ENCODE assay signal across 8 cellular contexts in the genomic region with DNA sequence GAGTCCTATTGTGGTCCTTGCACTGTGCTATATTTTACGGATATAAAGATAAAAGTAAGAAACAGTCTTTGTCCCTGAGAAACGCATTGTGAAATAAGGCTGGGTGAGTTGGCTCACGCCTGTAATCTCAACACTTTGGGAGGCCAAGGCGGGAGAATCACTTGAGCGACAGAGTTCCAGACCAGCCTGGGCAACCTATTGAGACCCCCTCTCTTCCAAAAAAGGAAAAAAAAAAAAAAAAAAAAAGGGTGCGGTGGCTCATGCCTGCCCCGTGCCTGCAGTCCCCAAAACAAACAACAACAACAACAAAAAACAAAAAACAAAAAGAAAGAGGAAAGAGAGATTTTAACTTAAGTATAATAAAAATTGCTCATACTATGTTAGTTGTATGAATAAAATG. TPM values are rescaled to one million over a fixed set of nuclear protein-coding genes. Genes with fewer than 3 reads are reported as not detected.
A peak's percentile ranks its signal among the peaks of the same experiment; 100 is the strongest.
DNase-seq lines count a peak whose midpoint lies in the region; ATAC-seq and TF ChIP-seq lines count a peak whose summit lies in the region.

No MANE protein-coding gene starts in this region.

- peaks cover 7% of the 10 kb centered on the region for H3K36me3 Mint-ChIP-seq in activated CD8-positive, alpha-beta memory T cell treated with anti-CD3 and anti-CD28 coated beads, Interleukin-2, amount 10 ng/mL, durations not matched to agents 7 days and 5 days
- H3K36me3 Mint-ChIP-seq in activated CD8-positive, alpha-beta T cell treated with anti-CD3 and anti-CD28 coated beads for 36 hours (ENCODE audit: low read depth), result no peaks in the 10 kb centered on the region

- TF ChIP-seq EP300 in suprapubic skin (IDR thresholded peaks at IDR 0.05), result no peak

- DNase-seq in activated CD8-positive, alpha-beta memory T cell treated with anti-CD3 and anti-CD28 coated beads, Interleukin-2, amount 10 ng/mL, durations not matched to agents 7 days and 5 days, result no peak
- DNase-seq in activated CD8-positive, alpha-beta memory T cell treated with anti-CD3 and anti-CD28 coated beads, Interleukin-2, amount 50 U/mL, for 48 hours, result no peak
- no peak for DNase-seq in activated CD8-positive, alpha-beta T cell treated with anti-CD3 and anti-CD28 coated beads for 36 hours
- DNase-seq in suprapubic skin (ENCODE audit: low spot score in 2 of 2), result peak in 1 of 2 donors; percentile 71
- no peak for DNase-seq in NCI-H1105 (lab: John Stamatoyannopoulos, UW)
- DNase-seq in NCI-H2029 (lab: John Stamatoyannopoulos, UW), result no peak

- WGBS in suprapubic skin, result 42% methylated on average over 7 of the region's 7 CpGs

- H3K9ac ChIP-seq in iPS-15b (ENCODE audit: low read depth, low read length), result no peak overlapping the region

- ATAC-seq in activated CD8-positive, alpha-beta memory T cell treated with anti-CD3 and anti-CD28 coated beads, Interleukin-2, amount 10 ng/mL, durations not matched to agents 7 days and 5 days, result no peak
- no peak for ATAC-seq in activated CD8-positive, alpha-beta T cell treated with anti-CD3 and anti-CD28 coated beads for 36 hours
- ATAC-seq in HG02981 (IDR thresholded peaks at IDR 0.05; ENCODE audit: unreplicated experiment), result no peak

- H3K4me3 ChIP-seq in iPS-15b (ENCODE audit: low read depth, low read length), result peak overlapping the region; percentile 65
- H3K4me3 ChIP-seq in suprapubic skin, result peak overlapping the region; percentile 100

- H3K27me3 ChIP-seq in iPS-15b (ENCODE audit: control insufficient read depth, insufficient read depth, low read length), result no peaks in the 10 kb centered on the region
- H3K27me3 ChIP-seq in suprapubic skin, result no peaks in the 10 kb centered on the region

- TF ChIP-seq POLR2A in suprapubic skin (IDR thresholded peaks at IDR 0.05), result no peak

- CTCF ChIA-PET in activated CD8-positive, alpha-beta memory T cell treated with anti-CD3 and anti-CD28 coated beads, Interleukin-2, amount 10 ng/mL, durations not matched to agents 7 days and 5 days (lab: Charles Lee), result interaction anchor here (0.6 to 1.4 kb wide), 4 partner anchors 10 to 96 kb away, joined by 3 to 4 read pairs (median 3); no protein-coding TSS in a partner anchor
- CTCF ChIA-PET in activated CD8-positive, alpha-beta T cell treated with anti-CD3 and anti-CD28 coated beads for 36 hours (lab: Charles Lee), result interaction anchor here (0.8 to 2.6 kb wide), 3 partner anchors 10 to 302 kb away, joined by 3 to 11 read pairs (median 6); no protein-coding TSS in a partner anchor

- TF ChIP-seq CTCF in activated CD8-positive, alpha-beta T cell treated with anti-CD3 and anti-CD28 coated beads for 36 hours (IDR thresholded peaks at IDR 0.05), result no peak
- no peak for TF ChIP-seq CTCF in suprapubic skin (IDR thresholded peaks at IDR 0.05)

- peak overlapping the region; percentile 100 for H3K27ac ChIP-seq in suprapubic skin

- intact Hi-C loops in activated CD8-positive, alpha-beta T cell treated with anti-CD3 and anti-CD28 coated beads for 36 hours (cut with micrococcal nuclease), result loop anchor here (10.0 kb wide), 2 partner anchors 266 to 306 kb away; no protein-coding TSS in a partner anchor

- H3K4me1 ChIP-seq in iPS-15b (ENCODE audit: control insufficient read depth, insufficient read depth, low read length) (peaks cover 14% of the 10 kb centered on the region), suprapubic skin (peaks cover 34% of the 10 kb centered on the region)

- no peaks in the 10 kb centered on the region for H3K9me3 Mint-ChIP-seq in activated CD8-positive, alpha-beta memory T cell treated with anti-CD3 and anti-CD28 coated beads, Interleukin-2, amount 10 ng/mL, durations not matched to agents 7 days and 5 days (ENCODE audit: low read depth)
- no peaks in the 10 kb centered on the region for H3K9me3 Mint-ChIP-seq in activated CD8-positive, alpha-beta T cell treated with anti-CD3 and anti-CD28 coated beads for 36 hours

- H3K27ac Mint-ChIP-seq in activated CD8-positive, alpha-beta memory T cell treated with anti-CD3 and anti-CD28 coated beads, Interleukin-2, amount 10 ng/mL, durations not matched to agents 7 days and 5 days, result peak overlapping the region; percentile 88
- H3K27ac Mint-ChIP-seq in activated CD8-positive, alpha-beta T cell treated with anti-CD3 and anti-CD28 coated beads for 36 hours, result peak overlapping the region; percentile 93

- H3K4me3 Mint-ChIP-seq in activated CD8-positive, alpha-beta memory T cell treated with anti-CD3 and anti-CD28 coated beads, Interleukin-2, amount 10 ng/mL, durations not matched to agents 7 days and 5 days, result peak overlapping the region; percentile 86
- H3K4me3 Mint-ChIP-seq in activated CD8-positive, alpha-beta T cell treated with anti-CD3 and anti-CD28 coated beads for 36 hours, result peak overlapping the region; percentile 86

- H3K27me3 Mint-ChIP-seq in activated CD8-positive, alpha-beta memory T cell treated with anti-CD3 and anti-CD28 coated beads, Interleukin-2, amount 10 ng/mL, durations not matched to agents 7 days and 5 days, result no peaks in the 10 kb centered on the region
- H3K27me3 Mint-ChIP-seq in activated CD8-positive, alpha-beta T cell treated with anti-CD3 and anti-CD28 coated beads for 36 hours, result no peaks in the 10 kb centered on the region

- H3K36me3 ChIP-seq in iPS-15b (ENCODE audit: control insufficient read depth, insufficient read depth, low read length) (no peaks in the 10 kb centered on the region), suprapubic skin (no peaks in the 10 kb centered on the region)

- POLR2A ChIA-PET in activated CD8-positive, alpha-beta T cell treated with anti-CD3 and anti-CD28 coated beads for 36 hours (lab: Charles Lee), result interaction anchor here (0.6 kb wide), 1 partner anchor 117 kb away, joined by 4 read pairs; no protein-coding TSS in a partner anchor

- H3K4me1 Mint-ChIP-seq in activated CD8-positive, alpha-beta memory T cell treated with anti-CD3 and anti-CD28 coated beads, Interleukin-2, amount 10 ng/mL, durations not matched to agents 7 days and 5 days, result peaks cover 37% of the 10 kb centered on the region
- peaks cover 25% of the 10 kb centered on the region for H3K4me1 Mint-ChIP-seq in activated CD8-positive, alpha-beta T cell treated with anti-CD3 and anti-CD28 coated beads for 36 hours (ENCODE audit: low read depth)

- H3K9me3 ChIP-seq in iPS-15b (ENCODE audit: control insufficient read depth, insufficient read depth, low read length) (no peaks in the 10 kb centered on the region), suprapubic skin (no peaks in the 10 kb centered on the region)

RNA-seq across cellular contexts. Expression of a gene that starts 0.6 kb away (rescaled TPM):
- 10 to 100 TPM; 25.4 to 31.1 TPM for total RNA-seq in activated CD8-positive, alpha-beta memory T cell treated with anti-CD3 and anti-CD28 coated beads, Interleukin-2, amount 10 ng/mL, durations not matched to agents 7 days and 5 days
- 10 to 100 TPM; 10.6 to 12.0 TPM for total RNA-seq in activated CD8-positive, alpha-beta T cell treated with anti-CD3 and anti-CD28 coated beads for 36 hours
- total RNA-seq in suprapubic skin, result 10 to 100 TPM; 23.9 to 61.9 (median 37.0) TPM
